Comparison of ENCODE assay signal across 27 cellular contexts in genomic region chr6:149114167-149114566, GRCh38.
A peak's percentile ranks its signal among the peaks of the same experiment; 100 is the strongest.
DNase-seq lines count a peak whose midpoint lies in the region; ATAC-seq and TF ChIP-seq lines count a peak whose summit lies in the region.
"Had no signal": no experiment of that assay in that cellular context is flagged by ENCODE, and none has a peak within 500 bp of the region (broad histone marks: within the 10 kb centered on the region; RNA-seq: fewer than 3 reads in every experiment).

No MANE protein-coding gene starts in this region.

- TF ChIP-seq CTCF in sigmoid colon (IDR thresholded peaks at IDR 0.05), result no peak

- H3K36me3 ChIP-seq in sigmoid colon, result no peaks in the 10 kb centered on the region
- H3K36me3 ChIP-seq: ascending aorta, upper lobe of left lung had no signal

- peak; percentile 75 for ATAC-seq in right cardiac atrium
- ATAC-seq in HG03442 (IDR thresholded peaks at IDR 0.05; ENCODE audit: unreplicated experiment), result no peak
- ATAC-seq: activated T-cell treated with anti-CD3 and anti-CD28 coated beads, Interleukin-2, amount 50 U/mL, for 4 hours; stimulated activated naive CD8-positive, alpha-beta T cell treated with anti-CD3 and anti-CD28 coated beads, Interleukin-15, amount 100 ng/mL, for 72 hours had no signal

- no peak overlapping the region for H3K4me3 Mint-ChIP-seq in activated CD4-positive, alpha-beta T cell treated with anti-CD3 and anti-CD28 coated beads, Interleukin-2, amount 10 ng/mL, durations not matched to agents 24 days and 14 days
- H3K4me3 Mint-ChIP-seq: activated naive CD4-positive, alpha-beta T cell treated with anti-CD3 and anti-CD28 coated beads, Interleukin-2, amount 50 U/mL, for 24 hours; activated T-cell treated with anti-CD3 and anti-CD28 coated beads, Interleukin-2, amount 50 U/mL, for 4 hours; nephron; stimulated activated naive CD8-positive, alpha-beta T cell treated with anti-CD3 and anti-CD28 coated beads, Interleukin-15, amount 100 ng/mL, for 72 hours had no signal

- intact Hi-C loops in activated CD4-positive, alpha-beta T cell treated with anti-CD3 and anti-CD28 coated beads, Interleukin-2, amount 10 ng/mL, durations not matched to agents 24 days and 14 days (cut with micrococcal nuclease), result no loop called here
- intact Hi-C loops in right cardiac atrium (cut with DNase I) (no loop called here), sigmoid colon (cut with DNase I) (no loop called here)

- H3K27ac Mint-ChIP-seq in activated CD4-positive, alpha-beta T cell treated with anti-CD3 and anti-CD28 coated beads, Interleukin-2, amount 10 ng/mL, durations not matched to agents 24 days and 14 days, result peak overlapping the region; percentile 38
- H3K27ac Mint-ChIP-seq: activated naive CD4-positive, alpha-beta T cell treated with anti-CD3 and anti-CD28 coated beads, Interleukin-2, amount 50 U/mL, for 24 hours; nephron; progenitor cell of endocrine pancreas; stimulated activated naive CD8-positive, alpha-beta T cell treated with anti-CD3 and anti-CD28 coated beads, Interleukin-15, amount 100 ng/mL, for 72 hours had no signal

- no peak for TF ChIP-seq POLR2A in sigmoid colon (IDR thresholded peaks at IDR 0.05)

- H3K9me3 Mint-ChIP-seq in activated CD4-positive, alpha-beta T cell treated with anti-CD3 and anti-CD28 coated beads, Interleukin-2, amount 10 ng/mL, durations not matched to agents 24 days and 14 days, result peaks cover 21% of the 10 kb centered on the region
- H3K9me3 Mint-ChIP-seq: activated naive CD4-positive, alpha-beta T cell treated with anti-CD3 and anti-CD28 coated beads, Interleukin-2, amount 50 U/mL, for 24 hours had no signal

- no peaks in the 10 kb centered on the region for H3K27me3 Mint-ChIP-seq in activated CD4-positive, alpha-beta T cell treated with anti-CD3 and anti-CD28 coated beads, Interleukin-2, amount 10 ng/mL, durations not matched to agents 24 days and 14 days
- H3K27me3 Mint-ChIP-seq: activated naive CD4-positive, alpha-beta T cell treated with anti-CD3 and anti-CD28 coated beads, Interleukin-2, amount 50 U/mL, for 24 hours; stimulated activated naive CD8-positive, alpha-beta T cell treated with anti-CD3 and anti-CD28 coated beads, Interleukin-15, amount 100 ng/mL, for 72 hours had no signal

- H3K4me3 ChIP-seq in right cardiac atrium (ENCODE audit: low read length) (no peak overlapping the region), sigmoid colon (no peak overlapping the region)
- H3K4me3 ChIP-seq: ascending aorta, upper lobe of left lung had no signal

- H3K36me3 Mint-ChIP-seq in activated CD4-positive, alpha-beta T cell treated with anti-CD3 and anti-CD28 coated beads, Interleukin-2, amount 10 ng/mL, durations not matched to agents 24 days and 14 days (ENCODE audit: low read depth), result peaks cover 33% of the 10 kb centered on the region
- H3K36me3 Mint-ChIP-seq: activated naive CD4-positive, alpha-beta T cell treated with anti-CD3 and anti-CD28 coated beads, Interleukin-2, amount 50 U/mL, for 24 hours had no signal

- no peak for TF ChIP-seq EP300 in sigmoid colon (IDR thresholded peaks at IDR 0.05)

- H3K27me3 ChIP-seq in right cardiac atrium (ENCODE audit: control insufficient read depth, insufficient read depth) (no peaks in the 10 kb centered on the region), sigmoid colon (no peaks in the 10 kb centered on the region)
- H3K27me3 ChIP-seq: ascending aorta, upper lobe of left lung had no signal

- no peaks in the 10 kb centered on the region for H3K4me1 ChIP-seq in right cardiac atrium (ENCODE audit: control insufficient read depth, insufficient read depth, low read length)
- H3K4me1 ChIP-seq in sigmoid colon, result no peaks in the 10 kb centered on the region
- H3K4me1 ChIP-seq: ascending aorta, upper lobe of left lung had no signal

- WGBS in right cardiac atrium, result 68% methylated on average over 4 of the region's 4 CpGs
- 91 to 92% methylated on average over 4 of the region's 4 CpGs for WGBS in sigmoid colon, 2 donors

- H3K9me3 ChIP-seq in right cardiac atrium (ENCODE audit: control insufficient read depth, low read length) (no peaks in the 10 kb centered on the region), sigmoid colon (no peaks in the 10 kb centered on the region)
- H3K9me3 ChIP-seq: ascending aorta, upper lobe of left lung had no signal

- no peak overlapping the region for H3K27ac ChIP-seq in right cardiac atrium (ENCODE audit: low read length)
- H3K27ac ChIP-seq in sigmoid colon, result no peak overlapping the region
- H3K27ac ChIP-seq: ascending aorta, upper lobe of left lung had no signal

- DNase-seq in activated CD4-positive, alpha-beta T cell treated with anti-CD3 and anti-CD28 coated beads, Interleukin-2, amount 10 ng/mL, durations not matched to agents 24 days and 14 days, result peak; percentile 48
- DNase-seq in activated CD4-positive, alpha-beta T cell treated with anti-CD3 and anti-CD28 coated beads, Interleukin-2, amount 50 U/mL, for 48 hours, result no peak
- peak in 33 of 56 donors; percentile 2 to 80 (median 35) for DNase-seq in amygdala (lab: John Stamatoyannopoulos, UW)
- DNase-seq in right cardiac atrium, result peak; percentile 72 to 88 (median 75)
- peak; percentile 78 for DNase-seq in sigmoid colon
- DNase-seq in kidney glomerular epithelial cell (lab: John Stamatoyannopoulos, UW), result no peak
- DNase-seq in activated gamma-delta T cell (lab: John Stamatoyannopoulos, UW), result no peak
- DNase-seq: 8988T; activated CD4-positive, CD25-positive, alpha-beta regulatory T cell treated with anti-CD3 and anti-CD28 coated beads, Interleukin-2, amount 50 U/mL, for 72 hours; activated T-cell treated with anti-CD3 and anti-CD28 coated beads, Interleukin-2, amount 50 U/mL, for 4 hours; AML-193; COR-L47; effector memory CD4-positive, alpha-beta T cell; foreskin melanocyte; Karpas-422; kidney; mesenchymal stem cell; NCI-H187; NCI-H69; stimulated activated CD4-positive, alpha-beta T cell treated with anti-CD3 and anti-CD28 coated beads, Interleukin-4, amount 100 ng/mL, for 24 hours; stimulated activated naive CD8-positive, alpha-beta T cell treated with anti-CD3 and anti-CD28 coated beads, Interleukin-15, amount 100 ng/mL, for 72 hours; upper lobe of left lung had no signal

- H3K4me1 Mint-ChIP-seq in activated CD4-positive, alpha-beta T cell treated with anti-CD3 and anti-CD28 coated beads, Interleukin-2, amount 10 ng/mL, durations not matched to agents 24 days and 14 days, result peaks cover 59% of the 10 kb centered on the region
- H3K4me1 Mint-ChIP-seq: nephron had no signal

Comparison
In these comparisons a context has a peak if more than half of its experiments do, and no peak if none do; other contexts are left out.
1. DNase-seq: peak in activated CD4-positive, alpha-beta T cell treated with anti-CD3 and anti-CD28 coated beads, Interleukin-2, amount 10 ng/mL, durations not matched to agents 24 days and 14 days (single experiment), amygdala (33 of 56), right cardiac atrium (3 of 3) and sigmoid colon (single experiment); none in activated CD4-positive, alpha-beta T cell treated with anti-CD3 and anti-CD28 coated beads, Interleukin-2, amount 50 U/mL, for 48 hours (0 of 2), kidney glomerular epithelial cell (single experiment) and activated gamma-delta T cell (single experiment).